Comparison of ENCODE assay signal across 1 cellular context in genomic region chr10:16843252-16843870, GRCh38.
TF ChIP-seq lines count a peak whose summit lies in the region.

No MANE protein-coding gene starts in this region.

TF ChIP-seq in H1, 55 proteins besides CTCF, POLR2A, EP300 and RAD21:
- TF ChIP-seq SP1 (IDR thresholded peaks at IDR 0.05; ENCODE audit: low read depth, low read length) (no peak), RBBP5 (IDR thresholded peaks at IDR 0.05; ENCODE audit: borderline replicate concordance, low read depth, low read length) (no peak), BCL11A (IDR thresholded peaks at IDR 0.05; ENCODE audit: low read depth in 2 of 2, low read length in 2 of 2) (no peak), SIRT6 (IDR thresholded peaks at IDR 0.05; ENCODE audit: low read length) (no peak), E2F6 (IDR thresholded peaks at IDR 0.05) (no peak), JUN (IDR thresholded peaks at IDR 0.05; ENCODE audit: low read depth, low read length) (no peak), NRF1 (IDR thresholded peaks at IDR 0.05; ENCODE audit: low read depth, low read length) (no peak), JUND (IDR thresholded peaks at IDR 0.05; ENCODE audit: low read length) (no peak), PHF8 (conservative IDR thresholded peaks at IDR 0.05; ENCODE audit: low read depth, low read length) (no peak), USF2 (IDR thresholded peaks at IDR 0.05; ENCODE audit: low read length) (no peak), CEBPB (IDR thresholded peaks at IDR 0.05; ENCODE audit: low read depth, low read length) (no peak), TBP (IDR thresholded peaks at IDR 0.05; ENCODE audit: low read depth, low read length) (no peak), SAP30 (IDR thresholded peaks at IDR 0.05; ENCODE audit: insufficient read depth, insufficient replicate concordance, low read length) (no peak)
